Comparison of ENCODE assay signal across 2 cellular contexts in the genomic region with DNA sequence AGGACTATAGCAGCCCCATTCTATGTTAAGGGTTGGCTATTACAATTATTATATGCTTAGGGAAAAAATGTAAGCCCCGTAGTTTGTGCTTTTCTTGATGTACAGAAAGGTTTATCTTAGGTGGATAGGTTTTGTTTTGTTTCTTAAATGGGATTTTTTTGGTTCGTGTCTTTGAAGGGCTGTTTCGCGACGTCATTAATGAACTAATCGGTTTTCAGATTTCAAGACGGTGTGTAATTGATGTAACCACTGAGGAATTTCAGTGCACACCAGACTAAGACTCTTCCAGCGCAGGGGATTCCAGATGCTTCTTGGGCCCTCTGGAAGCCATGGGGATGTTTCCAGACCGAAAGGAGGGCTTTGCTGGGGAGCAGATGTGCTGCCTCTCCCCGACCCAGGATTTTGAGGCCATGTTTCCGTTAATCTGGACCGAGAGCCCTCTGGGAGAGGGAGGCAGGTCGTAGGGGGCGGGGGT.
TF ChIP-seq lines count a peak whose summit lies in the region.

No MANE protein-coding gene starts in this region.

TF ChIP-seq in GM23338, 12 proteins besides CTCF, POLR2A, EP300 and RAD21:
- TF ChIP-seq EZH2 (IDR thresholded peaks at IDR 0.05; ENCODE audit: low read depth, unreplicated experiment) (peak; percentile 89), STAT1 (IDR thresholded peaks at IDR 0.05; ENCODE audit: unreplicated experiment) (no peak)

TF ChIP-seq in H1, 55 proteins besides CTCF, POLR2A, EP300 and RAD21:
- TF ChIP-seq CBX8 (IDR thresholded peaks at IDR 0.05; ENCODE audit: borderline replicate concordance, low read depth, low read length) (peak; percentile 75; the same call in 1 of the 2 replicates), BRCA1 (IDR thresholded peaks at IDR 0.05; ENCODE audit: low read depth, low read length) (no peak), EZH2 (IDR thresholded peaks at IDR 0.05; ENCODE audit: low read depth, low read length, severe bottlenecking) (peak; percentile 72), SUZ12 (IDR thresholded peaks at IDR 0.05; ENCODE audit: low read length) (peak; percentile 79; the same call in 1 of the 2 replicates), RNF2 (IDR thresholded peaks at IDR 0.05; ENCODE audit: borderline replicate concordance, low read depth, low read length, missing control alignments, poor library complexity, severe bottlenecking) (peak; percentile 63)
